8 cellular contexts compared by ENCODE assay signal in genomic region chr17:45218895-45219661, GRCh38. TPM values are rescaled to one million over a fixed set of nuclear protein-coding genes. Genes with fewer than 3 reads are reported as not detected.
DNase-seq lines count a peak whose midpoint lies in the region; ATAC-seq and TF ChIP-seq lines count a peak whose summit lies in the region.

No MANE protein-coding gene starts in this region.

- intact Hi-C loops in Right ventricle myocardium superior (cut with DNase I): loop anchor here (2.0 kb wide), 1 partner anchor 166 kb away; no protein-coding TSS in a partner anchor

- peak in 3 of 4 experiments; percentile 15 to 32 (median 32) for ATAC-seq in T-cell (replicated peaks in 1 of 4)
- peak; percentile 82 for ATAC-seq in Right ventricle myocardium superior (ENCODE audit: poor library complexity)
- no peak for ATAC-seq in GM19395 (IDR thresholded peaks at IDR 0.05; ENCODE audit: unreplicated experiment)
- no peak for ATAC-seq in GM21360 (IDR thresholded peaks at IDR 0.05; ENCODE audit: unreplicated experiment)

- peak overlapping the region; percentile 84 to 88 (median 85) for H3K4me3 Mint-ChIP-seq in T-cell

- DNase-seq in GM10266 (ENCODE audit: extremely low spot score) (peak; percentile 77), NCI-H1436 treated with DMSO at 0.1 percent for 48 hours (lab: John Stamatoyannopoulos, UW) (peak; percentile 38), T-cell (peak in 33 of 34 experiments; percentile 55 to 90 (median 81)), Right ventricle myocardium superior (peak; percentile 93), pulmonary artery endothelial cell (ENCODE audit: low read depth, low spot score) (peak; percentile 39)
- peak; percentile 76 for DNase-seq in activated naive CD8-positive, alpha-beta T cell treated with anti-CD3 and anti-CD28 coated beads, Interleukin-2, amount 50 U/mL, for 16 hours (ENCODE audit: low read depth, low spot score)

- CTCF ChIA-PET in T-cell (lab: Charles Lee): interaction anchor here (0.6 to 4.6 kb wide), 18 partner anchors 9 to 166 kb away, joined by 3 to 117 read pairs (median 7); partner anchors contain the start of genes ACBD4 (in 1 of the 2), HEXIM2 (in 1 of the 2) and MAP3K14 (in 1 of the 2)

- peaks cover 24% of the 10 kb centered on the region for H3K36me3 Mint-ChIP-seq in T-cell

- peaks cover 36 to 48% (median 44%) of the 10 kb centered on the region in 3 donors for H3K4me1 Mint-ChIP-seq in T-cell

- POLR2A ChIA-PET in T-cell (lab: Charles Lee): no interaction called here

- H3K27ac Mint-ChIP-seq in T-cell: peak overlapping the region; percentile 76 to 83

- peak; percentile 98 for TF ChIP-seq CTCF in GM10266 (IDR thresholded peaks at IDR 0.05; ENCODE audit: control insufficient read depth, insufficient read depth, low read depth, missing control alignments)

- H3K27me3 Mint-ChIP-seq in T-cell: no peaks in the 10 kb centered on the region

- no peaks in the 10 kb centered on the region for H3K9me3 Mint-ChIP-seq in T-cell

RNA-seq across cellular contexts. Expression of gene FMNL1, which starts 2.6 kb away (rescaled TPM):
- total RNA-seq in T-cell: 100 to 1,000 TPM; 362 to 473 (median 457) TPM
- total RNA-seq in Right ventricle myocardium superior: 12.0 TPM
- total RNA-seq in pulmonary artery endothelial cell: 0.63 and 1.1 TPM in 2 replicates

RNA-seq across cellular contexts. Expression of gene SPATA32, which starts 42.8 kb away (rescaled TPM):
- total RNA-seq in T-cell (under 1 TPM in 4 of 5 donors, not detected in 1; 0.37 to 0.55 (median 0.42) TPM), Right ventricle myocardium superior (not detected), pulmonary artery endothelial cell (not detected in 2 replicates)

RNA-seq across cellular contexts. Expression of gene HEXIM2, which starts 57.4 kb away (rescaled TPM):
- total RNA-seq in T-cell (1 to 10 TPM; 2.0 to 5.8 (median 3.3) TPM), Right ventricle myocardium superior (8.0 TPM), pulmonary artery endothelial cell (3.0 and 4.4 TPM in 2 replicates)

Comparison
In these comparisons a context has a peak if more than half of its experiments do, and no peak if none do; other contexts are left out.
1. DNase-seq: peak in every context shown above with its lines; median percentile 93 in Right ventricle myocardium superior; 81 in T-cell; 77 in GM10266; 76 in activated naive CD8-positive, alpha-beta T cell treated with anti-CD3 and anti-CD28 coated beads, Interleukin-2, amount 50 U/mL, for 16 hours; 39 in pulmonary artery endothelial cell; 38 in NCI-H1436 treated with DMSO at 0.1 percent for 48 hours.
2. ATAC-seq: peak in T-cell (3 of 4) and Right ventricle myocardium superior (single experiment); none in GM19395 (single experiment) and GM21360 (single experiment).
3. RNA of gene FMNL1, which starts 2.6 kb away (total RNA-seq): 362 to 473 TPM in T-cell; 12.0 TPM in Right ventricle myocardium superior (single experiment) and 0.63 to 1.1 TPM in pulmonary artery endothelial cell; every median in the first group is over 10 times any median in the second.